ENCODE assay signal across 2 cellular contexts in the genomic region with DNA sequence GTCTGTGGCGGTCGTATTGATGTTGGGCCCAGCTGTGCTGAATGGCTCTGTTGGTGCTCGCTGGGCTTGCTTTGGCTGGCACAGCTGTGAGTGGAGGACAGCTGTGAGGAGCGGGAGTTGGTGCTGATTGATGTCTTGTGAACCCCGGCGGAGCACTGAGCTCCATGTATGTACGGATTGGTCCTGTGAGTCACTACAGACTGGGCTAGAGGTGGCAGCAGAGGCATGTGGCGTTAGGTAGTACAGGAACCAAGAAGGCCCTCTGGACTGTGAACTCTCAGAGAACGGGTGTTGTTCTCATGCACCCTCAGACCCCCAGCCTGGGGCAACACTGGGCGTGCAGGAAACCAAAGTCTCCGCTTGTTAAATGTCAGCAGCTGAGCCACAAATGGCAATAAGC.
TF ChIP-seq lines count a peak whose summit lies in the region.

No MANE protein-coding gene starts in this region.

TF ChIP-seq in IMR-90, 13 proteins besides CTCF, POLR2A, EP300 and RAD21:
- TF ChIP-seq CHD1 (IDR thresholded peaks at IDR 0.05; ENCODE audit: low read depth, low read length) (no peak), MXI1 (IDR thresholded peaks at IDR 0.05; ENCODE audit: borderline replicate concordance, low read depth, low read length) (no peak), BHLHE40 (IDR thresholded peaks at IDR 0.05; ENCODE audit: low read depth, low read length) (no peak), RFX5 (IDR thresholded peaks at IDR 0.05; ENCODE audit: low read depth, low read length) (no peak), NFE2L2 (IDR thresholded peaks at IDR 0.05; ENCODE audit: low read depth, low read length) (no peak), SMC3 (IDR thresholded peaks at IDR 0.05; ENCODE audit: low read depth, low read length) (no peak), FOS (IDR thresholded peaks at IDR 0.05; ENCODE audit: low read depth, low read length) (no peak), MAZ (IDR thresholded peaks at IDR 0.05; ENCODE audit: borderline replicate concordance, low read depth, low read length) (no peak)
- TF ChIP-seq, protein P1, sequence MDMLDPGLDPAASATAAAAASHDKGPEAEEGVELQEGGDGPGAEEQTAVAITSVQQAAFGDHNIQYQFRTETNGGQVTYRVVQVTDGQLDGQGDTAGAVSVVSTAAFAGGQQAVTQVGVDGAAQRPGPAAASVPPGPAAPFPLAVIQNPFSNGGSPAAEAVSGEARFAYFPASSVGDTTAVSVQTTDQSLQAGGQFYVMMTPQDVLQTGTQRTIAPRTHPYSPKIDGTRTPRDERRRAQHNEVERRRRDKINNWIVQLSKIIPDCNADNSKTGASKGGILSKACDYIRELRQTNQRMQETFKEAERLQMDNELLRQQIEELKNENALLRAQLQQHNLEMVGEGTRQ (IDR thresholded peaks at IDR 0.05; ENCODE audit: low read depth, low read length) = no peak
- TF ChIP-seq, protein P2, sequence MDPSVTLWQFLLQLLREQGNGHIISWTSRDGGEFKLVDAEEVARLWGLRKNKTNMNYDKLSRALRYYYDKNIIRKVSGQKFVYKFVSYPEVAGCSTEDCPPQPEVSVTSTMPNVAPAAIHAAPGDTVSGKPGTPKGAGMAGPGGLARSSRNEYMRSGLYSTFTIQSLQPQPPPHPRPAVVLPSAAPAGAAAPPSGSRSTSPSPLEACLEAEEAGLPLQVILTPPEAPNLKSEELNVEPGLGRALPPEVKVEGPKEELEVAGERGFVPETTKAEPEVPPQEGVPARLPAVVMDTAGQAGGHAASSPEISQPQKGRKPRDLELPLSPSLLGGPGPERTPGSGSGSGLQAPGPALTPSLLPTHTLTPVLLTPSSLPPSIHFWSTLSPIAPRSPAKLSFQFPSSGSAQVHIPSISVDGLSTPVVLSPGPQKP (IDR thresholded peaks at IDR 0.05; ENCODE audit: borderline replicate concordance, low read depth, low read length) = no peak

TF ChIP-seq in H1, 55 proteins besides CTCF, POLR2A, EP300 and RAD21:
- TF ChIP-seq GTF2F1 (IDR thresholded peaks at IDR 0.05; ENCODE audit: borderline replicate concordance, low read depth, low read length) = no peak
- TF ChIP-seq POU5F1 (IDR thresholded peaks at IDR 0.05; ENCODE audit: low read depth, low read length) = no peak
- TF ChIP-seq EZH2 (IDR thresholded peaks at IDR 0.05; ENCODE audit: low read depth, low read length, severe bottlenecking) = no peak
- TF ChIP-seq TCF12 (IDR thresholded peaks at IDR 0.05; ENCODE audit: low read depth, low read length) = no peak
- no peak for TF ChIP-seq CREB1 (IDR thresholded peaks at IDR 0.05)
- no peak for TF ChIP-seq ASH2L (IDR thresholded peaks at IDR 0.05; ENCODE audit: low read length)
- TF ChIP-seq SP2 (IDR thresholded peaks at IDR 0.05; ENCODE audit: low read length) = no peak
- TF ChIP-seq BRCA1 (IDR thresholded peaks at IDR 0.05; ENCODE audit: low read depth, low read length) = no peak
- no peak for TF ChIP-seq RBBP5 (IDR thresholded peaks at IDR 0.05; ENCODE audit: borderline replicate concordance, low read depth, low read length)
- TF ChIP-seq, protein P3, sequence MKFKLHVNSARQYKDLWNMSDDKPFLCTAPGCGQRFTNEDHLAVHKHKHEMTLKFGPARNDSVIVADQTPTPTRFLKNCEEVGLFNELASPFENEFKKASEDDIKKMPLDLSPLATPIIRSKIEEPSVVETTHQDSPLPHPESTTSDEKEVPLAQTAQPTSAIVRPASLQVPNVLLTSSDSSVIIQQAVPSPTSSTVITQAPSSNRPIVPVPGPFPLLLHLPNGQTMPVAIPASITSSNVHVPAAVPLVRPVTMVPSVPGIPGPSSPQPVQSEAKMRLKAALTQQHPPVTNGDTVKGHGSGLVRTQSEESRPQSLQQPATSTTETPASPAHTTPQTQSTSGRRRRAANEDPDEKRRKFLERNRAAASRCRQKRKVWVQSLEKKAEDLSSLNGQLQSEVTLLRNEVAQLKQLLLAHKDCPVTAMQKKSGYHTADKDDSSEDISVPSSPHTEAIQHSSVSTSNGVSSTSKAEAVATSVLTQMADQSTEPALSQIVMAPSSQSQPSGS (IDR thresholded peaks at IDR 0.05; ENCODE audit: low read length) = no peak
- no peak for TF ChIP-seq SIX5 (IDR thresholded peaks at IDR 0.05; ENCODE audit: low read depth, low read length)
- no peak for TF ChIP-seq CBX8 (IDR thresholded peaks at IDR 0.05; ENCODE audit: borderline replicate concordance, low read depth, low read length)
- no peak for TF ChIP-seq KDM5A (IDR thresholded peaks at IDR 0.05; ENCODE audit: low read length)
- TF ChIP-seq, protein P4, sequence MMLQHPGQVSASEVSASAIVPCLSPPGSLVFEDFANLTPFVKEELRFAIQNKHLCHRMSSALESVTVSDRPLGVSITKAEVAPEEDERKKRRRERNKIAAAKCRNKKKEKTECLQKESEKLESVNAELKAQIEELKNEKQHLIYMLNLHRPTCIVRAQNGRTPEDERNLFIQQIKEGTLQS (IDR thresholded peaks at IDR 0.05; ENCODE audit: insufficient read depth, low read depth, low read length) = no peak
- no peak for TF ChIP-seq SUZ12 (IDR thresholded peaks at IDR 0.05; ENCODE audit: low read length)
TF ChIP-seq in H1: peak in this region for 0.
